Comparison of ENCODE assay signal across 1 cellular context in the genomic region with DNA sequence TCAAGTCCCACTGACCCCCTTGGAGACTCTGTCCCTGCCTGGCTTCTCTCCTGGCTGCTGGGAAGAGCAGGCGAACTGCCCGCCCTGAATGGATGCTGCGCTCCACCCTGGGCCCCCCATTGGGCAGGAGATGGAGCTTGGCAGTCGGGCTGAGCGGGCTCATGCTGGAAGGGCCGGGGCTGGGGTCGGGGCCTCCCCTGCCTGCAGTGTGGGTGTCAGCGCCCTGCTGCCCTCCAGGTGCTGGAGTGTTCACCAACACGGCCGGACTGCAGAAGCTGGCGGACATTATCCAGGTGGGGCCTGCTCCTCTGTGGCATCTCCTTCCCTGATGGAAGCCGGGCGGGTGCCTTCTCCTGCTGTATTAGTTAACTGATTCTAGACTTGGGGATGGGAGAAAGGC.
TF ChIP-seq lines count a peak whose summit lies in the region.

No MANE protein-coding gene starts in this region.

TF ChIP-seq in K562, 482 proteins besides CTCF, POLR2A, EP300 and RAD21:
- no peak for TF ChIP-seq ZBTB33 (CRISPR knock-in tag; IDR thresholded peaks at IDR 0.05)
- no peak for TF ChIP-seq XRCC4 (IDR thresholded peaks at IDR 0.05; ENCODE audit: extremely low read depth, insufficient read depth, insufficient read length)
- TF ChIP-seq RBFOX2 (IDR thresholded peaks at IDR 0.05; ENCODE audit: low read depth, low read length), result 0 out of 2 replicates have a peak, but pooled peaks have one; percentile 8
- TF ChIP-seq ZNF384 (IDR thresholded peaks at IDR 0.05; ENCODE audit: low read depth, low read length), result no peak
- TF ChIP-seq NFXL1 (CRISPR knock-in tag; IDR thresholded peaks at IDR 0.05), result no peak
